In genomic region chr2:241173557-241173956, GRCh38 we compare ENCODE assay signal across 19 cellular contexts. TPM values are rescaled to one million over a fixed set of nuclear protein-coding genes. Genes with fewer than 3 reads are reported as not detected.
DNase-seq lines count a peak whose midpoint lies in the region; ATAC-seq and TF ChIP-seq lines count a peak whose summit lies in the region.
"Had no signal": no experiment of that assay in that cellular context is flagged by ENCODE, and none has a peak within 500 bp of the region (broad histone marks: within the 10 kb centered on the region; RNA-seq: fewer than 3 reads in every experiment).

No MANE protein-coding gene starts in this region.

- no peaks in the 10 kb centered on the region for H3K27me3 ChIP-seq in CD4-positive, CD25-positive, alpha-beta regulatory T cell (ENCODE audit: control insufficient read depth, insufficient read depth, low read length)
- H3K27me3 ChIP-seq in naive thymus-derived CD4-positive, alpha-beta T cell (ENCODE audit: control insufficient read depth in 2 of 2, insufficient read depth in 2 of 2, low read length in 2 of 2) = no peaks in the 10 kb centered on the region

- no peaks in the 10 kb centered on the region for H3K4me1 ChIP-seq in CD4-positive, CD25-positive, alpha-beta regulatory T cell (ENCODE audit: control insufficient read depth, insufficient read depth, low read length, poor library complexity, severe bottlenecking)
- 0 out of 2 replicates have a peak, but pooled peaks cover 2% of the 10 kb centered on the region for H3K4me1 ChIP-seq in HEK293 (ENCODE audit: control insufficient read depth, insufficient read depth, low read length)
- H3K4me1 ChIP-seq in naive thymus-derived CD4-positive, alpha-beta T cell (ENCODE audit: control insufficient read depth in 2 of 2, insufficient read depth in 2 of 2, low read length in 2 of 2) = no peaks in the 10 kb centered on the region

- DNase-seq in CD4-positive, CD25-positive, alpha-beta regulatory T cell = no peak
- DNase-seq in central memory CD8-positive, alpha-beta T cell (ENCODE audit: low spot score in 2 of 2) = no peak
- no peak for DNase-seq in naive thymus-derived CD4-positive, alpha-beta T cell
- DNase-seq in HPDE6-E6E7 (ENCODE audit: extremely low spot score) (no peak), osteocyte (ENCODE audit: extremely low spot score, unreplicated experiment) (no peak)
- DNase-seq: NCI-H1048, NCI-H1417, NCI-H1694, NCI-H2029 treated with DMSO at 0.1 percent for 48 hours, NCI-H2227 treated with DMSO at 0.1 percent for 48 hours, NCI-H526 treated with DMSO at 0.1 percent for 48 hours, RPMI8226, SHP77 had no signal

- peaks cover 60% of the 10 kb centered on the region for H3K36me3 ChIP-seq in CD4-positive, CD25-positive, alpha-beta regulatory T cell (ENCODE audit: control insufficient read depth, insufficient read depth, low read length)
- H3K36me3 ChIP-seq in HEK293 (ENCODE audit: control insufficient read depth in 2 of 2, insufficient read depth in 1 of 2, low read length in 2 of 2) = peaks cover 10 to 50% of the 10 kb centered on the region in 2 experiments
- H3K36me3 ChIP-seq in naive thymus-derived CD4-positive, alpha-beta T cell (ENCODE audit: control insufficient read depth in 2 of 3, insufficient read depth in 3 of 3, low read length in 3 of 3) = peaks cover 5 to 81% (median 8%) of the 10 kb centered on the region in 3 experiments

- peaks cover 11 to 13% of the 10 kb centered on the region in 2 experiments for H3K9me3 ChIP-seq in CD4-positive, CD25-positive, alpha-beta regulatory T cell (ENCODE audit: control insufficient read depth in 2 of 2, low read length in 2 of 2)
- H3K9me3 ChIP-seq in HEK293 (ENCODE audit: control insufficient read depth, insufficient read depth, low read depth, low read length) = no peaks in the 10 kb centered on the region
- H3K9me3 ChIP-seq in naive thymus-derived CD4-positive, alpha-beta T cell (ENCODE audit: control insufficient read depth in 2 of 3, low read length in 3 of 3) = peaks cover 0 to 15% (median 0%) of the 10 kb centered on the region in 3 experiments

- no peak overlapping the region for H3K4me3 Mint-ChIP-seq in CD4-positive, CD25-positive, alpha-beta regulatory T cell
- H3K4me3 Mint-ChIP-seq in central memory CD8-positive, alpha-beta T cell = no peak overlapping the region
- no peak overlapping the region for H3K4me3 Mint-ChIP-seq in naive thymus-derived CD4-positive, alpha-beta T cell
- no peak overlapping the region for H3K4me3 Mint-ChIP-seq in osteocyte (ENCODE audit: unreplicated experiment)
- H3K4me3 Mint-ChIP-seq: B cell, CD14-positive monocyte, IgD-negative memory B cell had no signal

- CTCF ChIA-PET in HEK293 (lab: Yijun Ruan, JAX) = interaction anchor here (1.0 kb wide), 1 partner anchor 322 kb away, joined by 4 read pairs; no protein-coding TSS in a partner anchor
- CTCF ChIA-PET in naive thymus-derived CD4-positive, alpha-beta T cell (lab: Charles Lee) = no interaction called here

- H3K4me1 Mint-ChIP-seq in CD4-positive, CD25-positive, alpha-beta regulatory T cell = peaks cover 0 to 16% (median 9%) of the 10 kb centered on the region in 4 donors
- peaks cover 8% of the 10 kb centered on the region for H3K4me1 Mint-ChIP-seq in central memory CD8-positive, alpha-beta T cell
- H3K4me1 Mint-ChIP-seq in naive thymus-derived CD4-positive, alpha-beta T cell = peaks cover 0 to 9% (median 0%) of the 10 kb centered on the region in 7 donors
- H3K4me1 Mint-ChIP-seq in osteocyte (ENCODE audit: unreplicated experiment) = peaks cover 4% of the 10 kb centered on the region
- H3K4me1 Mint-ChIP-seq: B cell, CD14-positive monocyte, IgD-negative memory B cell had no signal

- POLR2A ChIA-PET in HEK293 (lab: Yijun Ruan, JAX) = no interaction called here
- POLR2A ChIA-PET in naive thymus-derived CD4-positive, alpha-beta T cell (lab: Charles Lee) = no interaction called here

- H3K4me3 ChIP-seq in CD4-positive, CD25-positive, alpha-beta regulatory T cell (ENCODE audit: low read depth, low read length) = no peak overlapping the region
- H3K4me3 ChIP-seq in HEK293 (ENCODE audit: low read depth, low read length) = no peak overlapping the region
- no peak overlapping the region for H3K4me3 ChIP-seq in naive thymus-derived CD4-positive, alpha-beta T cell (ENCODE audit: low read length)

- H3K27ac Mint-ChIP-seq in CD4-positive, CD25-positive, alpha-beta regulatory T cell = peak overlapping the region in 2 of 3 donors; percentile 8 to 48
- H3K27ac Mint-ChIP-seq in central memory CD8-positive, alpha-beta T cell (ENCODE audit: low read depth) = peak overlapping the region; percentile 44
- peak overlapping the region in 6 of 9 donors; percentile 5 to 78 (median 41) for H3K27ac Mint-ChIP-seq in naive thymus-derived CD4-positive, alpha-beta T cell
- H3K27ac Mint-ChIP-seq in osteocyte (ENCODE audit: unreplicated experiment) = no peak overlapping the region
- H3K27ac Mint-ChIP-seq: B cell, IgD-negative memory B cell had no signal

- intact Hi-C loops in naive thymus-derived CD4-positive, alpha-beta T cell (cut with micrococcal nuclease) = no loop called here

- H3K36me3 Mint-ChIP-seq in CD4-positive, CD25-positive, alpha-beta regulatory T cell = peaks cover 47% of the 10 kb centered on the region
- peaks cover 47% of the 10 kb centered on the region for H3K36me3 Mint-ChIP-seq in central memory CD8-positive, alpha-beta T cell (ENCODE audit: insufficient read depth)
- peaks cover 18 to 71% (median 49%) of the 10 kb centered on the region in 5 donors for H3K36me3 Mint-ChIP-seq in naive thymus-derived CD4-positive, alpha-beta T cell
- H3K36me3 Mint-ChIP-seq in osteocyte (ENCODE audit: unreplicated experiment) = peaks cover 43% of the 10 kb centered on the region

- H3K27me3 Mint-ChIP-seq in CD4-positive, CD25-positive, alpha-beta regulatory T cell = no peaks in the 10 kb centered on the region
- H3K27me3 Mint-ChIP-seq in central memory CD8-positive, alpha-beta T cell = no peaks in the 10 kb centered on the region
- no peaks in the 10 kb centered on the region for H3K27me3 Mint-ChIP-seq in naive thymus-derived CD4-positive, alpha-beta T cell
- no peaks in the 10 kb centered on the region for H3K27me3 Mint-ChIP-seq in osteocyte (ENCODE audit: unreplicated experiment)
- H3K27me3 Mint-ChIP-seq: B cell, IgD-negative memory B cell had no signal

- H3K27ac ChIP-seq in CD4-positive, CD25-positive, alpha-beta regulatory T cell (ENCODE audit: insufficient read depth, low read length, poor library complexity, severe bottlenecking) = no peak overlapping the region
- no peak overlapping the region for H3K27ac ChIP-seq in HEK293 (ENCODE audit: extremely low read depth, low read depth, low read length)
- H3K27ac ChIP-seq in naive thymus-derived CD4-positive, alpha-beta T cell (ENCODE audit: low read depth, low read length) = no peak overlapping the region
- H3K27ac ChIP-seq: KMS-11 had no signal

- H3K9me3 Mint-ChIP-seq in CD4-positive, CD25-positive, alpha-beta regulatory T cell = peaks cover 0 to 15% (median 3%) of the 10 kb centered on the region in 7 donors
- peaks cover 8% of the 10 kb centered on the region for H3K9me3 Mint-ChIP-seq in central memory CD8-positive, alpha-beta T cell
- H3K9me3 Mint-ChIP-seq in naive thymus-derived CD4-positive, alpha-beta T cell = peaks cover 3 to 20% (median 11%) of the 10 kb centered on the region in 11 donors
- peaks cover 15% of the 10 kb centered on the region for H3K9me3 Mint-ChIP-seq in osteocyte (ENCODE audit: unreplicated experiment)

- no peak for ATAC-seq in CD4-positive, CD25-positive, alpha-beta regulatory T cell (ENCODE audit: low read depth in 2 of 2)
- ATAC-seq in central memory CD8-positive, alpha-beta T cell (replicated peaks; ENCODE audit: extremely low read depth, poor library complexity, severe bottlenecking) = no peak
- ATAC-seq in naive thymus-derived CD4-positive, alpha-beta T cell = no peak
- no peak for ATAC-seq in HG03442 (IDR thresholded peaks at IDR 0.05; ENCODE audit: unreplicated experiment)

- TF ChIP-seq CTCF in HEK293 (tag by site-specific recombination; IDR thresholded peaks at IDR 0.05) = no peak
- TF ChIP-seq CTCF in osteocyte (IDR thresholded peaks at IDR 0.05) = no peak

TF ChIP-seq in HEK293, 187 proteins besides CTCF, POLR2A, EP300 and RAD21 (continues in another document):
- TF ChIP-seq ZNF558 (tag by site-specific recombination; IDR thresholded peaks at IDR 0.05) (no peak), ZNF544 (tag by site-specific recombination; IDR thresholded peaks at IDR 0.05) (no peak), ZNF768 (tag by site-specific recombination; IDR thresholded peaks at IDR 0.05) (no peak), ZNF707 (tag by site-specific recombination; IDR thresholded peaks at IDR 0.05) (no peak), ZFP41 (tag by site-specific recombination; IDR thresholded peaks at IDR 0.05; ENCODE audit: borderline replicate concordance) (no peak), KLF1 (tag by site-specific recombination; IDR thresholded peaks at IDR 0.05) (peak; percentile 86), ZNF585B (tag by site-specific recombination; IDR thresholded peaks at IDR 0.05) (no peak), ZNF488 (tag by site-specific recombination; IDR thresholded peaks at IDR 0.05) (no peak), OVOL3 (tag by site-specific recombination; IDR thresholded peaks at IDR 0.05) (no peak)

RNA-seq across cellular contexts. Expression of gene ANO7, which starts 14.9 kb away (rescaled TPM):
- total RNA-seq in CD4-positive, CD25-positive, alpha-beta regulatory T cell = 0.17 TPM
- polyA plus RNA-seq in CD4-positive, CD25-positive, alpha-beta regulatory T cell = not detected
- under 1 TPM; 0.16 to 0.94 (median 0.27) TPM for total RNA-seq in naive thymus-derived CD4-positive, alpha-beta T cell
- polyA plus RNA-seq in naive thymus-derived CD4-positive, alpha-beta T cell = under 1 TPM in 1 of 2 donors, not detected in 1; 0.32 TPM
- total RNA-seq in osteocyte = 1.3 TPM in 2 replicates
- polyA plus RNA-seq: CD14-positive monocyte, IgD-negative memory B cell had no signal

RNA-seq across cellular contexts. Expression of gene PPP1R7, which starts 23.3 kb away (rescaled TPM):
- total RNA-seq in CD4-positive, CD25-positive, alpha-beta regulatory T cell = 68.0 TPM
- 100 to 1,000 TPM in 3 of 4 donors, 10 to 100 TPM in 1; 90.5 to 150 (median 108) TPM for polyA plus RNA-seq in CD4-positive, CD25-positive, alpha-beta regulatory T cell
- 100 to 1,000 TPM in 1 of 5 experiments, 10 to 100 TPM in 4; 39.2 to 105 (median 55.3) TPM for total RNA-seq in naive thymus-derived CD4-positive, alpha-beta T cell
- polyA plus RNA-seq in naive thymus-derived CD4-positive, alpha-beta T cell = 100 to 1,000 TPM; 110 to 122 TPM
- 51.0 and 55.5 TPM in 2 replicates for total RNA-seq in osteocyte

RNA-seq across cellular contexts. Expression of gene PASK, which starts 24.3 kb away (rescaled TPM):
- total RNA-seq in CD4-positive, CD25-positive, alpha-beta regulatory T cell = 160 TPM
- polyA plus RNA-seq in CD4-positive, CD25-positive, alpha-beta regulatory T cell = 10 to 100 TPM; 15.9 to 38.3 (median 21.7) TPM
- total RNA-seq in naive thymus-derived CD4-positive, alpha-beta T cell = 100 to 1,000 TPM in 3 of 5 experiments, 10 to 100 TPM in 2; 72.0 to 160 (median 127) TPM
- polyA plus RNA-seq in naive thymus-derived CD4-positive, alpha-beta T cell = 10 to 100 TPM; 15.0 to 25.3 TPM
- 10.2 and 10.5 TPM in 2 replicates for total RNA-seq in osteocyte
